Comparison of ENCODE assay signal across 1 cellular context in genomic region chr6:54419885-54420284, GRCh38.
TF ChIP-seq lines count a peak whose summit lies in the region.

No MANE protein-coding gene starts in this region.

TF ChIP-seq in HEK293, 187 proteins besides CTCF, POLR2A, EP300 and RAD21 (continued from another document):
- TF ChIP-seq, protein P1, sequence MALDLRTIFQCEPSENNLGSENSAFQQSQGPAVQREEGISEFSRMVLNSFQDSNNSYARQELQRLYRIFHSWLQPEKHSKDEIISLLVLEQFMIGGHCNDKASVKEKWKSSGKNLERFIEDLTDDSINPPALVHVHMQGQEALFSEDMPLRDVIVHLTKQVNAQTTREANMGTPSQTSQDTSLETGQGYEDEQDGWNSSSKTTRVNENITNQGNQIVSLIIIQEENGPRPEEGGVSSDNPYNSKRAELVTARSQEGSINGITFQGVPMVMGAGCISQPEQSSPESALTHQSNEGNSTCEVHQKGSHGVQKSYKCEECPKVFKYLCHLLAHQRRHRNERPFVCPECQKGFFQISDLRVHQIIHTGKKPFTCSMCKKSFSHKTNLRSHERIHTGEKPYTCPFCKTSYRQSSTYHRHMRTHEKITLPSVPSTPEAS (tag by site-specific recombination; IDR thresholded peaks at IDR 0.05) = no peak
- no peak for TF ChIP-seq GLI4 (tag by site-specific recombination; IDR thresholded peaks at IDR 0.05)
